9 cellular contexts compared by ENCODE assay signal in genomic region chr6:39791850-39792500, GRCh38. TPM values are rescaled to one million over a fixed set of nuclear protein-coding genes. Genes with fewer than 3 reads are reported as not detected.
DNase-seq lines count a peak whose midpoint lies in the region; ATAC-seq and TF ChIP-seq lines count a peak whose summit lies in the region.
"Had no signal": no experiment of that assay in that cellular context is flagged by ENCODE, and none has a peak within 500 bp of the region (broad histone marks: within the 10 kb centered on the region; RNA-seq: fewer than 3 reads in every experiment).

Gene DAAM2 (plus strand): TSS chr6:39792376. CDS start chr6:39856303, 63,927 bp downstream.

- no peaks in the 10 kb centered on the region for H3K36me3 Mint-ChIP-seq in stimulated activated naive B cell treated with anti-CD40 and anti-IgM and Interleukin-4, amounts not matched to agents 10 μg/mL and 1 μg/mL and 100 μg/mL, for 72 hours
- no peaks in the 10 kb centered on the region for H3K36me3 Mint-ChIP-seq in naive thymus-derived CD4-positive, alpha-beta T cell

- H3K27me3 Mint-ChIP-seq in stimulated activated naive B cell treated with anti-CD40 and anti-IgM and Interleukin-4, amounts not matched to agents 10 μg/mL and 1 μg/mL and 100 μg/mL, for 72 hours: peaks cover 58 to 82% of the 10 kb centered on the region in 2 donors
- peaks cover 41 to 70% (median 59%) of the 10 kb centered on the region in 5 donors for H3K27me3 Mint-ChIP-seq in naive thymus-derived CD4-positive, alpha-beta T cell

- TF ChIP-seq CTCF in cardiac fibroblast (IDR thresholded peaks at IDR 0.05; ENCODE audit: low read depth, low read length): no peak

- H3K4me1 ChIP-seq in naive thymus-derived CD4-positive, alpha-beta T cell (ENCODE audit: control insufficient read depth in 2 of 2, insufficient read depth in 2 of 2, low read length in 2 of 2): no peaks in the 10 kb centered on the region

- H3K36me3 ChIP-seq in naive thymus-derived CD4-positive, alpha-beta T cell (ENCODE audit: control insufficient read depth in 2 of 3, insufficient read depth in 3 of 3, low read length in 3 of 3): no peaks in the 10 kb centered on the region

- peak; percentile 59 for DNase-seq in NCI-H748 (lab: John Stamatoyannopoulos, UW; ENCODE audit: unreplicated experiment)
- DNase-seq in NCI-H748 treated with DMSO at 0.1 percent for 48 hours (lab: John Stamatoyannopoulos, UW): no peak
- DNase-seq in cardiac fibroblast (ENCODE audit: low read depth in 2 of 2): peak; percentile 48 to 75
- peak; percentile 48 for DNase-seq in kidney tubule cell (ENCODE audit: low spot score)
- DNase-seq in stimulated activated naive B cell treated with anti-CD40 and anti-IgM and Interleukin-4, amounts not matched to agents 10 μg/mL and 1 μg/mL and 100 μg/mL, for 72 hours: no peak
- no peak for DNase-seq in NCI-H2081 treated with DMSO at 0.1 percent for 48 hours (lab: John Stamatoyannopoulos, UW)
- no peak for DNase-seq in naive thymus-derived CD4-positive, alpha-beta T cell
- DNase-seq: DND-41 had no signal

- H3K9me3 Mint-ChIP-seq in stimulated activated naive B cell treated with anti-CD40 and anti-IgM and Interleukin-4, amounts not matched to agents 10 μg/mL and 1 μg/mL and 100 μg/mL, for 72 hours: no peaks in the 10 kb centered on the region
- no peaks in the 10 kb centered on the region for H3K9me3 Mint-ChIP-seq in naive thymus-derived CD4-positive, alpha-beta T cell

- H3K9me3 ChIP-seq in naive thymus-derived CD4-positive, alpha-beta T cell (ENCODE audit: control insufficient read depth in 2 of 3, low read length in 3 of 3): no peaks in the 10 kb centered on the region

- H3K27me3 ChIP-seq in naive thymus-derived CD4-positive, alpha-beta T cell (ENCODE audit: control insufficient read depth in 2 of 2, insufficient read depth in 2 of 2, low read length in 2 of 2): no peaks in the 10 kb centered on the region

- intact Hi-C loops in naive thymus-derived CD4-positive, alpha-beta T cell (cut with micrococcal nuclease): no loop called here

- CTCF ChIA-PET in naive thymus-derived CD4-positive, alpha-beta T cell (lab: Charles Lee): no interaction called here

- ATAC-seq in stimulated activated naive B cell treated with anti-CD40 and anti-IgM and Interleukin-4, amounts not matched to agents 10 μg/mL and 1 μg/mL and 100 μg/mL, for 72 hours (replicated peaks): peak in 1 of 2 donors; percentile 34
- ATAC-seq in naive thymus-derived CD4-positive, alpha-beta T cell: no peak
- no peak for ATAC-seq in GM21737 (IDR thresholded peaks at IDR 0.05; ENCODE audit: unreplicated experiment)

- peaks cover 0 to 6% of the 10 kb centered on the region in 2 donors for H3K4me1 Mint-ChIP-seq in stimulated activated naive B cell treated with anti-CD40 and anti-IgM and Interleukin-4, amounts not matched to agents 10 μg/mL and 1 μg/mL and 100 μg/mL, for 72 hours
- H3K4me1 Mint-ChIP-seq in naive thymus-derived CD4-positive, alpha-beta T cell: peaks cover 0 to 5% (median 0%) of the 10 kb centered on the region in 7 donors

- peak within 1 kb of the TSS; percentile 48 to 69 for H3K4me3 Mint-ChIP-seq in stimulated activated naive B cell treated with anti-CD40 and anti-IgM and Interleukin-4, amounts not matched to agents 10 μg/mL and 1 μg/mL and 100 μg/mL, for 72 hours
- H3K4me3 Mint-ChIP-seq in naive thymus-derived CD4-positive, alpha-beta T cell: peak within 1 kb of the TSS in 3 of 10 donors; percentile 10 to 37 (median 35)

- H3K4me3 ChIP-seq in cardiac fibroblast (replicated peaks in 1 of 2; ENCODE audit: low read depth in 2 of 2, low read length in 2 of 2): peak within 1 kb of the TSS; percentile 53 to 62
- H3K4me3 ChIP-seq in naive thymus-derived CD4-positive, alpha-beta T cell (ENCODE audit: low read length): no peak within 1 kb of the TSS

- H3K27ac Mint-ChIP-seq in stimulated activated naive B cell treated with anti-CD40 and anti-IgM and Interleukin-4, amounts not matched to agents 10 μg/mL and 1 μg/mL and 100 μg/mL, for 72 hours: no peak within 1 kb of the TSS
- no peak within 1 kb of the TSS for H3K27ac Mint-ChIP-seq in naive thymus-derived CD4-positive, alpha-beta T cell

- no peak within 1 kb of the TSS for H3K27ac ChIP-seq in naive thymus-derived CD4-positive, alpha-beta T cell (ENCODE audit: low read depth, low read length)

- POLR2A ChIA-PET in naive thymus-derived CD4-positive, alpha-beta T cell (lab: Charles Lee): no interaction called here

RNA-seq across cellular contexts. Expression of gene DAAM2, which starts in this region (rescaled TPM):
- total RNA-seq in naive thymus-derived CD4-positive, alpha-beta T cell: not detected
- not detected for polyA plus RNA-seq in naive thymus-derived CD4-positive, alpha-beta T cell

Comparison
In these comparisons a context has a peak if more than half of its experiments do, and no peak if none do; other contexts are left out.
1. DNase-seq: peak in NCI-H748 (single experiment), cardiac fibroblast (2 of 2) and kidney tubule cell (single experiment); none in NCI-H748 treated with DMSO at 0.1 percent for 48 hours (single experiment), stimulated activated naive B cell treated with anti-CD40 and anti-IgM and Interleukin-4, amounts not matched to agents 10 μg/mL and 1 μg/mL and 100 μg/mL, for 72 hours (single experiment), NCI-H2081 treated with DMSO at 0.1 percent for 48 hours (single experiment) and naive thymus-derived CD4-positive, alpha-beta T cell (0 of 9).